ENCODE assay signal across 10 cellular contexts in genomic region chr12:26112703-26113147, GRCh38. TPM values are rescaled to one million over a fixed set of nuclear protein-coding genes. Genes with fewer than 3 reads are reported as not detected.
DNase-seq lines count a peak whose midpoint lies in the region; ATAC-seq and TF ChIP-seq lines count a peak whose summit lies in the region.
"Had no signal": no experiment of that assay in that cellular context is flagged by ENCODE, and none has a peak within 500 bp of the region (broad histone marks: within the 10 kb centered on the region; RNA-seq: fewer than 3 reads in every experiment).

No MANE protein-coding gene starts in this region.

- H3K27ac Mint-ChIP-seq in MCF 10A (ENCODE audit: low read depth, unreplicated experiment): no peak overlapping the region
- no peak overlapping the region for H3K27ac Mint-ChIP-seq in chondrocyte (ENCODE audit: unreplicated experiment)

- POLR2A ChIA-PET in MCF 10A (lab: Yijun Ruan, JAX): interaction anchor here (1.1 to 4.0 kb wide), 3 partner anchors 12 to 186 kb away, joined by 3 to 17 read pairs (median 6); partner anchors contain the start of gene BHLHE41

- ATAC-seq in activated T-cell treated with anti-CD3 and anti-CD28 coated beads, Interleukin-2, amount 50 U/mL, for 4 hours: no peak
- ATAC-seq in HG03095 (IDR thresholded peaks at IDR 0.05; ENCODE audit: unreplicated experiment): no peak

- H3K9me2 ChIP-seq in hepatocyte (replicated peaks; ENCODE audit: insufficient read depth): no peaks in the 10 kb centered on the region

- H3K4me1 Mint-ChIP-seq in MCF 10A (ENCODE audit: insufficient read depth, unreplicated experiment) (peaks cover 22% of the 10 kb centered on the region), chondrocyte (ENCODE audit: low read depth) (peaks cover 29% of the 10 kb centered on the region)
- peaks cover 6% of the 10 kb centered on the region for H3K4me1 Mint-ChIP-seq in activated T-cell treated with anti-CD3 and anti-CD28 coated beads, Interleukin-2, amount 50 U/mL, for 4 hours (ENCODE audit: low read depth)

- H3K4me3 ChIP-seq in mammary epithelial cell (replicated peaks in 1 of 3; ENCODE audit: insufficient read depth in 1 of 3, low read depth in 2 of 3, low read length in 3 of 3) (no peak overlapping the region), hepatocyte (no peak overlapping the region)
- H3K4me3 ChIP-seq: lung had no signal

- WGBS in mammary epithelial cell (ENCODE audit: low coverage, missing lambda C conversion rate): 97% methylated on average over 8 of the region's 8 CpGs
- WGBS in hepatocyte (ENCODE audit: low lambda C conversion rate, missing lambda C conversion rate): 38% methylated on average over 8 of the region's 8 CpGs

- no peaks in the 10 kb centered on the region for H3K36me3 ChIP-seq in mammary epithelial cell (ENCODE audit: insufficient read depth, low read length)
- no peaks in the 10 kb centered on the region for H3K36me3 ChIP-seq in hepatocyte (replicated peaks; ENCODE audit: insufficient read depth, low read depth)

- H3K9ac ChIP-seq in mammary epithelial cell (ENCODE audit: insufficient read depth, low read length): no peak overlapping the region

- H3K4me3 Mint-ChIP-seq in MCF 10A (ENCODE audit: unreplicated experiment): peak overlapping the region; percentile 72
- no peak overlapping the region for H3K4me3 Mint-ChIP-seq in chondrocyte (ENCODE audit: unreplicated experiment)
- no peak overlapping the region for H3K4me3 Mint-ChIP-seq in activated T-cell treated with anti-CD3 and anti-CD28 coated beads, Interleukin-2, amount 50 U/mL, for 4 hours

- H3K4me2 ChIP-seq in mammary epithelial cell (ENCODE audit: insufficient read depth, low read depth, low read length) (no peak overlapping the region), hepatocyte (peak overlapping the region; percentile 83)

- no peaks in the 10 kb centered on the region for H3K9me3 Mint-ChIP-seq in MCF 10A (ENCODE audit: unreplicated experiment)
- no peaks in the 10 kb centered on the region for H3K9me3 Mint-ChIP-seq in chondrocyte (ENCODE audit: low read depth)
- H3K9me3 Mint-ChIP-seq in activated T-cell treated with anti-CD3 and anti-CD28 coated beads, Interleukin-2, amount 50 U/mL, for 4 hours: no peaks in the 10 kb centered on the region

- no peaks in the 10 kb centered on the region for H4K20me1 ChIP-seq in mammary epithelial cell (ENCODE audit: insufficient read depth, low read length)
- no peaks in the 10 kb centered on the region for H4K20me1 ChIP-seq in hepatocyte (ENCODE audit: insufficient read depth, poor library complexity, severe bottlenecking)

- intact Hi-C loops in MCF 10A (cut with micrococcal nuclease) (loop anchor here (5.0 to 10.0 kb wide), 2 partner anchors 525 to 902 kb away; partner anchors contain the start of gene TM7SF3), mammary epithelial cell (cut with micrococcal nuclease) (no loop called here)

- H3K27me3 Mint-ChIP-seq in MCF 10A (ENCODE audit: insufficient read depth, unreplicated experiment) (no peaks in the 10 kb centered on the region), chondrocyte (ENCODE audit: low read depth) (no peaks in the 10 kb centered on the region)
- H3K27me3 Mint-ChIP-seq in activated T-cell treated with anti-CD3 and anti-CD28 coated beads, Interleukin-2, amount 50 U/mL, for 4 hours (ENCODE audit: low read depth): peaks cover 46% of the 10 kb centered on the region

- CTCF ChIA-PET in MCF 10A (lab: Yijun Ruan, JAX): interaction anchor here (0.5 to 1.0 kb wide), 2 partner anchors 13 to 67 kb away, joined by 3 read pairs; no protein-coding TSS in a partner anchor
- CTCF ChIA-PET in mammary epithelial cell (lab: Charles Lee; ENCODE audit: low non-redundant PET): no interaction called here

- H2AFZ ChIP-seq in mammary epithelial cell (ENCODE audit: low read depth, low read length): no peak overlapping the region
- no peak overlapping the region for H2AFZ ChIP-seq in hepatocyte

- H3K36me3 Mint-ChIP-seq in MCF 10A (ENCODE audit: insufficient read depth, unreplicated experiment) (no peaks in the 10 kb centered on the region), chondrocyte (ENCODE audit: low read depth) (no peaks in the 10 kb centered on the region)
- H3K36me3 Mint-ChIP-seq in activated T-cell treated with anti-CD3 and anti-CD28 coated beads, Interleukin-2, amount 50 U/mL, for 4 hours (ENCODE audit: insufficient read depth): no peaks in the 10 kb centered on the region

- H3K9me3 ChIP-seq in mammary epithelial cell (replicated peaks; ENCODE audit: insufficient read depth, low read length) (no peaks in the 10 kb centered on the region), hepatocyte (ENCODE audit: low read depth) (no peaks in the 10 kb centered on the region)

- BruUV-seq in MCF 10A (replicated peaks; lab: Mats Ljungman, UMichigan): no TSS peak
- BruUV-seq in mammary epithelial cell (replicated peaks; lab: Mats Ljungman, UMichigan): no TSS peak

- H3K4me1 ChIP-seq in mammary epithelial cell (ENCODE audit: insufficient read depth, low read length) (peaks cover 29% of the 10 kb centered on the region), hepatocyte (ENCODE audit: insufficient read depth) (peaks cover 15% of the 10 kb centered on the region)

- no peaks in the 10 kb centered on the region for H3K79me2 ChIP-seq in mammary epithelial cell (ENCODE audit: insufficient read depth, low read length)
- no peaks in the 10 kb centered on the region for H3K79me2 ChIP-seq in hepatocyte

- dilution Hi-C loops in mammary epithelial cell (cut with HindIII; ENCODE audit: low sequenced_read_pairs): loop anchor here (5.0 kb wide), 1 partner anchor 40 kb away; no protein-coding TSS in a partner anchor

- DNase-seq in MCF 10A (ENCODE audit: unreplicated experiment): peak; percentile 30
- no peak for DNase-seq in mammary epithelial cell
- DNase-seq in NCI-H748 (lab: John Stamatoyannopoulos, UW; ENCODE audit: unreplicated experiment): peak; percentile 80
- DNase-seq in hepatocyte (ENCODE audit: low spot score): peak; percentile 44
- DNase-seq in chondrocyte (ENCODE audit: low spot score): no peak
- no peak for DNase-seq in activated T-cell treated with anti-CD3 and anti-CD28 coated beads, Interleukin-2, amount 50 U/mL, for 4 hours
- DNase-seq: Karpas-422 had no signal

- H3K27ac ChIP-seq in mammary epithelial cell (ENCODE audit: insufficient read depth, low read depth, low read length): no peak overlapping the region
- peak overlapping the region; percentile 93 for H3K27ac ChIP-seq in hepatocyte
- H3K27ac ChIP-seq in temporal lobe (ENCODE audit: low read depth, low read length): peak overlapping the region; percentile 97

- in situ Hi-C loops in mammary epithelial cell (cut with MboI; ENCODE audit: low sequenced_read_pairs in 2 of 2): loop anchor here in 1 of 2 donors (25.0 kb wide), 1 partner anchor 525 kb away; no protein-coding TSS in a partner anchor

- H3K27me3 ChIP-seq in mammary epithelial cell (ENCODE audit: insufficient read depth, low read length): no peaks in the 10 kb centered on the region
- H3K27me3 ChIP-seq in hepatocyte: no peaks in the 10 kb centered on the region

- no peak for TF ChIP-seq CTCF in MCF 10A (IDR thresholded peaks at IDR 0.05; ENCODE audit: unreplicated experiment)
- no peak for TF ChIP-seq CTCF in mammary epithelial cell (conservative IDR thresholded peaks at IDR 0.05 in 1 of 2, IDR thresholded peaks at IDR 0.05 in 1 of 2; ENCODE audit: extremely low read depth in 1 of 2, insufficient read depth in 1 of 2, low read depth in 1 of 2, low read length in 2 of 2)
- no peak for TF ChIP-seq CTCF in hepatocyte (IDR thresholded peaks at IDR 0.05; ENCODE audit: poor library complexity)
- no peak for TF ChIP-seq CTCF in chondrocyte (IDR thresholded peaks at IDR 0.05)

RNA-seq across cellular contexts. Expression of gene BHLHE41, which starts 12.1 kb away (rescaled TPM):
- total RNA-seq in MCF 10A (2022) (1.1 and 3.4 TPM in 2 replicates), mammary epithelial cell (10 to 100 TPM; 18.1 to 19.2 TPM), hepatocyte (1.6 and 2.4 TPM in 2 replicates), temporal lobe (0.74 TPM), chondrocyte (5.8 to 6.5 TPM (median 6.0 TPM) in 3 replicates)
- polyA plus RNA-seq in mammary epithelial cell (24.6 TPM), hepatocyte (3.6 and 4.9 TPM in 2 replicates)
- polyA minus RNA-seq in mammary epithelial cell: 117 TPM
- under 1 TPM in 2 of 3 donors, not detected in 1; 0.05 to 0.28 TPM for total RNA-seq in activated T-cell treated with anti-CD3 and anti-CD28 coated beads, Interleukin-2, amount 50 U/mL, for 4 hours

Comparison
In these comparisons a context has a peak if more than half of its experiments do, and no peak if none do; other contexts are left out.
1. DNase-seq: peak in MCF 10A (single experiment), NCI-H748 (single experiment) and hepatocyte (single experiment); none in mammary epithelial cell (single experiment), chondrocyte (single experiment) and activated T-cell treated with anti-CD3 and anti-CD28 coated beads, Interleukin-2, amount 50 U/mL, for 4 hours (single experiment).